ENCODE assay signal across 8 cellular contexts in the genomic region with DNA sequence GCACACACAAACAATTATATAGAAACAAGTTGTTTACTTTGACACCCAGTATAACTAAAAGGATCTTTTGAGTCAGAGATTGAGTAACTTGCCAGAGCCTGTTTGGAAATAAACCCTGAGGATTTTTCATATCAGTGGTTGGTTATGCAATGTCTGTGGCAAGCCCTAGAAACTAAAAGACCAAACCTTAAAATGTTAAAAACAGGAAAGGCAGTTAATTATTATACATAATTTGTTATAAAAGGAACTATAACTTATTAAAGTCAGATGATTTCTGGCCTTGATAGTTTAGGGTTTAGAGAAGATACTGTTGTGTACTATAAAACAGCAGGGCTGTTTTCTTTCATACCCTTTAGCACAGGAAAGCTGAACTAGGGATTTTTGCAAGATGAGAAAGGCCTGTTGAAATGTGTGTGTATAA. TPM values are rescaled to one million over a fixed set of nuclear protein-coding genes. Genes with fewer than 3 reads are reported as not detected.
DNase-seq lines count a peak whose midpoint lies in the region; ATAC-seq and TF ChIP-seq lines count a peak whose summit lies in the region.

No MANE protein-coding gene starts in this region.

- ATAC-seq in HG02981 (IDR thresholded peaks at IDR 0.05; ENCODE audit: unreplicated experiment) = no peak

- peaks cover 12% of the 10 kb centered on the region for H3K4me1 Mint-ChIP-seq in osteocyte (ENCODE audit: unreplicated experiment)

- no peaks in the 10 kb centered on the region for H3K27me3 Mint-ChIP-seq in osteocyte (ENCODE audit: unreplicated experiment)

- no peak overlapping the region for H3K4me3 Mint-ChIP-seq in osteocyte (ENCODE audit: unreplicated experiment)

- H3K36me3 ChIP-seq in esophagus squamous epithelium = peaks cover 0 to 63% (median 4%) of the 10 kb centered on the region in 3 donors

- H3K27me3 ChIP-seq in esophagus squamous epithelium = no peaks in the 10 kb centered on the region

- H3K9me3 ChIP-seq in esophagus squamous epithelium = no peaks in the 10 kb centered on the region

- H3K36me3 Mint-ChIP-seq in osteocyte (ENCODE audit: unreplicated experiment) = peaks cover 27% of the 10 kb centered on the region

- peaks cover 0 to 26% (median 18%) of the 10 kb centered on the region in 3 donors for H3K4me1 ChIP-seq in esophagus squamous epithelium

- H3K4me3 ChIP-seq in esophagus squamous epithelium = no peak overlapping the region

- H3K27ac ChIP-seq in esophagus squamous epithelium = peak overlapping the region; percentile 70 to 86 (median 81)

- no peaks in the 10 kb centered on the region for H3K9me3 Mint-ChIP-seq in osteocyte (ENCODE audit: unreplicated experiment)

- DNase-seq in CD1c-positive myeloid dendritic cell (ENCODE audit: extremely low spot score) (peak; percentile 85), RPMI7951 (ENCODE audit: low read depth) (peak; percentile 15), esophagus squamous epithelium (lab: John Stamatoyannopoulos, UW) (no peak), osteocyte (ENCODE audit: extremely low spot score, unreplicated experiment) (no peak), globus pallidus (ENCODE audit: low spot score) (no peak), NCI-H1092 treated with DMSO at 0.1 percent for 48 hours (lab: John Stamatoyannopoulos, UW) (no peak), COR-L47 (lab: John Stamatoyannopoulos, UW) (no peak)

- TF ChIP-seq CTCF in esophagus squamous epithelium (IDR thresholded peaks at IDR 0.05) = no peak
- no peak for TF ChIP-seq CTCF in osteocyte (IDR thresholded peaks at IDR 0.05)

- H3K27ac Mint-ChIP-seq in osteocyte (ENCODE audit: unreplicated experiment) = peak overlapping the region; percentile 53

- intact Hi-C loops in esophagus squamous epithelium (cut with DNase I) = loop anchor here (10.0 kb wide), 1 partner anchor 294 kb away; no protein-coding TSS in a partner anchor

- TF ChIP-seq POLR2A in esophagus squamous epithelium (IDR thresholded peaks at IDR 0.05) = no peak

RNA-seq across cellular contexts. Expression of a gene that starts 44.1 kb away (rescaled TPM):
- total RNA-seq in RPMI7951 (2014; rRNA removed; shearing (Covaris generic)) = 24.2 and 25.9 TPM in 2 replicates
- total RNA-seq in esophagus squamous epithelium (10 to 100 TPM; 34.6 to 49.8 (median 41.5) TPM), osteocyte (64.4 and 64.6 TPM in 2 replicates)

RNA-seq across cellular contexts. Expression of a gene that starts 56.9 kb away (rescaled TPM):
- 1.6 and 2.8 TPM in 2 replicates for total RNA-seq in RPMI7951 (2014; rRNA removed; shearing (Covaris generic))
- 10 to 100 TPM in 1 of 4 donors, 1 to 10 TPM in 3; 2.2 to 12.6 (median 5.4) TPM for total RNA-seq in esophagus squamous epithelium
- 44.3 and 48.7 TPM in 2 replicates for total RNA-seq in osteocyte

Comparison
In these comparisons a context has a peak if more than half of its experiments do, and no peak if none do; other contexts are left out.
1. DNase-seq: peak in CD1c-positive myeloid dendritic cell (single experiment) and RPMI7951 (single experiment); none in esophagus squamous epithelium (single experiment), osteocyte (single experiment), globus pallidus (single experiment), NCI-H1092 treated with DMSO at 0.1 percent for 48 hours (single experiment) and COR-L47 (single experiment).